ENCODE assay signal across 8 cellular contexts in the genomic region with DNA sequence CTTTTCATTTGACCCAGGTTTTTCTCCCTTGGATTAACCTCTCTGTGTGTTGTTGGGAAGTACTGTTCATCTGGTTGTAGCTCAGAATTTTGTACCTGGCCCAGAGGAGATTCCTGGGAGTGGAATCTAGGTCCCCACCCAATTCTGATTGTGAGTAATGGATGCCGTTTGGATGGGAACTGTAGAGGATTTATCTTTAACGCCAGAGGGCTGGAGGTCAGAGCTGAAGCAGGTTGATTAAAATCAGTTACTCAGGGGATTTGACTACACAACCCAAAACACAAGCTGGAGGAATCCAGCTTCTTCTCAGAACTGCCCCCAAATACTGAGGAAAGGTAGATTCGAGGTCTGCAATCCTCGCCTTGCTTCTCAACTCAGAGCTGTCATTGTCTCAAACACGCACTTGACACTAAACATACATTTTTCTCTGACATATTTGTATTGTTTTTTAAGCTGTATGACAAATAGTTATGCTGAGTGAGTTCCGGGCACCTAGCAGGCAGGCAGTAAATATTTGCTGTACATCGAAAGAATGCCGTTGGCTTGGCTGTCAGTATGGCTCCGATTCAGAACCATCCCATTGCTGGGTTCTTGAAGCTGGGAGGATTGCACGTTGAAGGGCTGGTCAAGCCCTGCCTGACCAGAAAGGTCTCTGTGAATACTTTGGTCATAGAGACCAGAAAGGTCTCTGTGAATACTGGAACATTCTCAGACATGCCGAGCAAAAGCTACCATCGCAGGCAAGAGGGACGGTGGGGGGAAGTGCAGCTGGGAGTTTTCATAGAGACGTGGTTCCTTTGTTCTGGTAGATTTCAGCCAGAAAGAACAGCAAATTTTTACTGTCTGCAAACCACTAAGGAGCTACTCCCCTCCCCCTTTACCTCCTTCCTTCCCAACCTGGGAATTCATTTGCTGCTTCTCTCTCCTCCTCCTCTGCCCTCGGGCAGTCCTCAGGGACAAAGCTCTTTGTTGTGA.
DNase-seq lines count a peak whose midpoint lies in the region; ATAC-seq and TF ChIP-seq lines count a peak whose summit lies in the region.

No MANE protein-coding gene starts in this region.

- WGBS in SK-N-SH (ENCODE audit: low lambda C conversion rate) = 75% methylated on average over 15 of the region's 15 CpGs
- 11% methylated on average over 15 of the region's 15 CpGs for WGBS in prostate gland

- peak overlapping the region; percentile 68; the same call in 1 of the 2 replicates for H2AFZ ChIP-seq in SK-N-SH (ENCODE audit: low read depth)
- peak overlapping the region; percentile 65 for H2AFZ ChIP-seq in fibroblast of lung (ENCODE audit: low read length)

- H3K79me2 ChIP-seq in SK-N-SH (ENCODE audit: insufficient read depth) = no peaks in the 10 kb centered on the region
- H3K79me2 ChIP-seq in fibroblast of lung (ENCODE audit: control insufficient read depth, insufficient read depth, low read length) = no peaks in the 10 kb centered on the region

- H3K4me3 ChIP-seq in HEK293 (ENCODE audit: low read depth, low read length) = peak overlapping the region; percentile 34
- peak overlapping the region; percentile 48 to 71 for H3K4me3 ChIP-seq in SK-N-SH (ENCODE audit: low read depth in 2 of 2, low read length in 1 of 2)
- H3K4me3 ChIP-seq in fibroblast of lung (replicated peaks in 1 of 4; ENCODE audit: control extremely low read depth in 1 of 4, insufficient read depth in 1 of 4, low read depth in 3 of 4, low read length in 4 of 4) = peak overlapping the region; percentile 40 to 60 (median 50)
- peak overlapping the region; percentile 26 to 31 for H3K4me3 ChIP-seq in prostate gland

- H3K27ac ChIP-seq in HEK293 (ENCODE audit: extremely low read depth, low read depth, low read length) (peak overlapping the region; percentile 58; the same call in 1 of the 2 replicates), SK-N-SH (ENCODE audit: low read depth in 2 of 2, low read length in 1 of 2) (peak overlapping the region; percentile 100), fibroblast of lung (ENCODE audit: insufficient read depth, low read length) (peak overlapping the region; percentile 99), prostate gland (peak overlapping the region; percentile 80 to 84)

- H3K9me2 ChIP-seq in SK-N-SH = no peaks in the 10 kb centered on the region

- CTCF ChIA-PET in HEK293 (lab: Yijun Ruan, JAX) = interaction anchor here (0.5 to 4.1 kb wide), 49 partner anchors 10 to 958 kb away, joined by 3 to 61 read pairs (median 4); no protein-coding TSS in a partner anchor
- CTCF ChIA-PET in SK-N-SH (lab: Yijun Ruan, JAX) = interaction anchor here (0.5 to 6.4 kb wide), 71 partner anchors 9 to 1199 kb away, joined by 3 to 134 read pairs (median 4); partner anchors contain the start of gene BLID

- H3K36me3 ChIP-seq in HEK293 (ENCODE audit: control insufficient read depth in 2 of 2, insufficient read depth in 1 of 2, low read length in 2 of 2) (no peaks in the 10 kb centered on the region), SK-N-SH (replicated peaks in 1 of 2; ENCODE audit: control insufficient read depth in 1 of 2, insufficient read depth in 2 of 2, low read length in 1 of 2) (no peaks in the 10 kb centered on the region), fibroblast of lung (ENCODE audit: control insufficient read depth, insufficient read depth, low read length) (no peaks in the 10 kb centered on the region), prostate gland (no peaks in the 10 kb centered on the region)

- ATAC-seq in HG03025 (IDR thresholded peaks at IDR 0.05; ENCODE audit: low FRiP score, unreplicated experiment) = no peak
- ATAC-seq in HG02884 (IDR thresholded peaks at IDR 0.05; ENCODE audit: unreplicated experiment) = no peak

- no peak for TF ChIP-seq EP300 in SK-N-SH (IDR thresholded peaks at IDR 0.05; ENCODE audit: borderline replicate concordance in 1 of 2, low read depth in 1 of 2, low read length in 1 of 2)

- H3K9ac ChIP-seq in SK-N-SH (peak overlapping the region; percentile 89; the same call in 1 of the 2 replicates), fibroblast of lung (ENCODE audit: insufficient read depth, low read length) (peak overlapping the region; percentile 82)

- TF ChIP-seq CTCF in HEK293 (tag by site-specific recombination; IDR thresholded peaks at IDR 0.05) = no peak
- no peak for TF ChIP-seq CTCF in SK-N-SH (IDR thresholded peaks at IDR 0.05)
- TF ChIP-seq CTCF in fibroblast of lung (conservative IDR thresholded peaks at IDR 0.05 in 1 of 2, IDR thresholded peaks at IDR 0.05 in 1 of 2; ENCODE audit: low read depth in 1 of 2, low read length in 2 of 2) = no peak
- no peak for TF ChIP-seq CTCF in prostate gland (IDR thresholded peaks at IDR 0.05)
- no peak for TF ChIP-seq CTCF in GM20000 (IDR thresholded peaks at IDR 0.05; ENCODE audit: extremely low read depth, missing control alignments)

- TF ChIP-seq RAD21 in SK-N-SH (IDR thresholded peaks at IDR 0.05; ENCODE audit: low read length) = no peak

- H4K20me1 ChIP-seq in SK-N-SH (ENCODE audit: insufficient read depth) (no peaks in the 10 kb centered on the region), fibroblast of lung (ENCODE audit: control insufficient read depth, extremely low read depth, insufficient read depth, low read length) (no peaks in the 10 kb centered on the region)

- TF ChIP-seq POLR2A in prostate gland (IDR thresholded peaks at IDR 0.05) = no peak

- H3K9me3 ChIP-seq in HEK293 (ENCODE audit: control insufficient read depth, insufficient read depth, low read depth, low read length) (no peaks in the 10 kb centered on the region), SK-N-SH (no peaks in the 10 kb centered on the region), fibroblast of lung (ENCODE audit: control insufficient read depth, insufficient read depth, low read depth, low read length) (no peaks in the 10 kb centered on the region), prostate gland (no peaks in the 10 kb centered on the region)

- H3K27me3 ChIP-seq in SK-N-SH (ENCODE audit: insufficient read depth) = no peaks in the 10 kb centered on the region
- no peaks in the 10 kb centered on the region for H3K27me3 ChIP-seq in fibroblast of lung (ENCODE audit: control insufficient read depth, insufficient read depth, low read length)
- no peaks in the 10 kb centered on the region for H3K27me3 ChIP-seq in prostate gland (replicated peaks; ENCODE audit: insufficient read depth)

- intact Hi-C loops in prostate gland (cut with DNase I) = loop anchor here (2.0 to 10.0 kb wide), 4 partner anchors 88 to 850 kb away; no protein-coding TSS in a partner anchor

- H3F3A ChIP-seq in SK-N-SH (replicated peaks; ENCODE audit: insufficient read depth) = peaks cover 19% of the 10 kb centered on the region

- POLR2A ChIA-PET in HEK293 (lab: Yijun Ruan, JAX) = no interaction called here
- POLR2A ChIA-PET in SK-N-SH (lab: Yijun Ruan, JAX) = interaction anchor here (0.7 to 1.3 kb wide), 4 partner anchors 444 to 925 kb away, joined by 3 to 4 read pairs (median 4); no protein-coding TSS in a partner anchor

- peaks cover under 1% of the 10 kb centered on the region; the same call in 1 of the 2 replicates for H3K4me1 ChIP-seq in HEK293 (ENCODE audit: control insufficient read depth, insufficient read depth, low read length)
- peaks cover 18 to 36% of the 10 kb centered on the region in 2 experiments for H3K4me1 ChIP-seq in SK-N-SH (ENCODE audit: control insufficient read depth in 1 of 2, insufficient read depth in 2 of 2, low read depth in 1 of 2, low read length in 1 of 2)
- H3K4me1 ChIP-seq in fibroblast of lung (ENCODE audit: control insufficient read depth, extremely low read depth, insufficient read depth, low read length) = peaks cover 16% of the 10 kb centered on the region
- H3K4me1 ChIP-seq in prostate gland (replicated peaks) = no peaks in the 10 kb centered on the region

- DNase-seq in SK-N-SH (no peak), fibroblast of lung (ENCODE audit: low read depth in 2 of 2) (peak in 1 of 2 donors; percentile 51), prostate gland (ENCODE audit: low spot score) (peak; percentile 48), GM20000 (ENCODE audit: low spot score) (no peak), NCI-H1105 treated with DMSO at 0.1 percent for 48 hours (lab: John Stamatoyannopoulos, UW) (no peak)

- H3K4me2 ChIP-seq in SK-N-SH (peak overlapping the region; percentile 94), fibroblast of lung (ENCODE audit: extremely low read depth, insufficient read depth, low read length) (peak overlapping the region; percentile 98)

TF ChIP-seq in HEK293, 187 proteins besides CTCF, POLR2A, EP300 and RAD21 (continues in another document):
- TF ChIP-seq ZNF513 (tag by site-specific recombination; IDR thresholded peaks at IDR 0.05) = 0 out of 2 replicates have a peak, but pooled peaks have one; percentile 4

TF ChIP-seq in SK-N-SH, 30 proteins besides CTCF, POLR2A, EP300 and RAD21 (continues in another document):
- TF ChIP-seq GABPA (IDR thresholded peaks at IDR 0.05; ENCODE audit: low read depth) (no peak), FOXJ3 (CRISPR knock-in tag; IDR thresholded peaks at IDR 0.05) (no peak), ELF1 (IDR thresholded peaks at IDR 0.05) (no peak), YY1 (IDR thresholded peaks at IDR 0.05; ENCODE audit: low read depth) (no peak), USF1 (IDR thresholded peaks at IDR 0.05; ENCODE audit: borderline replicate concordance, low read depth) (no peak), TAF1 (IDR thresholded peaks at IDR 0.05; ENCODE audit: borderline replicate concordance, low read depth, low read length) (no peak), TCF12 (IDR thresholded peaks at IDR 0.05) (no peak), SMC3 (IDR thresholded peaks at IDR 0.05; ENCODE audit: low read depth, low read length) (no peak), IRF3 (IDR thresholded peaks at IDR 0.05; ENCODE audit: low read depth, low read length) (no peak), CHD2 (IDR thresholded peaks at IDR 0.05; ENCODE audit: low read length, partially characterized antibody) (no peak), NFIC (IDR thresholded peaks at IDR 0.05; ENCODE audit: borderline replicate concordance) (no peak), FOSL2 (IDR thresholded peaks at IDR 0.05; ENCODE audit: borderline replicate concordance, low read depth) (no peak)
